In genomic region chr5:67305913-67306710, GRCh38 we compare ENCODE assay signal across 11 cellular contexts.
DNase-seq lines count a peak whose midpoint lies in the region; ATAC-seq, FAIRE-seq and TF ChIP-seq lines count a peak whose summit lies in the region.
"Had no signal": no experiment of that assay in that cellular context is flagged by ENCODE, and none has a peak within 500 bp of the region (broad histone marks: within the 10 kb centered on the region; RNA-seq: fewer than 3 reads in every experiment).

No MANE protein-coding gene starts in this region.

- FAIRE-seq in GM12878 (lab: Jason Lieb, UNC), result no peak

- H2AFZ ChIP-seq in IMR-90 (replicated peaks; ENCODE audit: low read length, poor library complexity) (peak overlapping the region; percentile 65), GM12878 (ENCODE audit: control insufficient read depth, low read depth, low read length) (no peak overlapping the region)

- RAD21 ChIA-PET in GM12878 (lab: Charles Lee; ENCODE audit: unreplicated experiment), result interaction anchor here (0.5 to 0.7 kb wide), 2 partner anchors 9 to 441 kb away, joined by 3 to 6 read pairs; no protein-coding TSS in a partner anchor

- no peaks in the 10 kb centered on the region for H3K36me3 ChIP-seq in IMR-90 (ENCODE audit: control insufficient read depth, insufficient read depth, low read length)
- no peaks in the 10 kb centered on the region for H3K36me3 ChIP-seq in GM12878 (ENCODE audit: control insufficient read depth in 2 of 2, insufficient read depth in 2 of 2, low read length in 1 of 2)
- H3K36me3 ChIP-seq in lower lobe of right lung, result no peaks in the 10 kb centered on the region
- no peaks in the 10 kb centered on the region for H3K36me3 ChIP-seq in prostate gland
- H3K36me3 ChIP-seq: ovary had no signal

- H2BK20ac ChIP-seq in IMR-90 (ENCODE audit: low read depth, low read length), result peak overlapping the region; percentile 50

- no peak overlapping the region for H3K4me3 ChIP-seq in IMR-90 (ENCODE audit: insufficient read depth, low read depth, low read length)
- no peak overlapping the region for H3K4me3 ChIP-seq in GM12878
- no peak overlapping the region for H3K4me3 ChIP-seq in lower lobe of right lung
- H3K4me3 ChIP-seq in coronary artery, result no peak overlapping the region
- no peak overlapping the region for H3K4me3 ChIP-seq in prostate gland
- H3K4me3 ChIP-seq: ovary had no signal

- SMC1A ChIA-PET in GM12878 (lab: Charles Lee; ENCODE audit: uncharacterized antibody, unreplicated experiment), result interaction anchor here (1.1 to 1.6 kb wide), 5 partner anchors 9 to 60 kb away, joined by 3 to 4 read pairs (median 4); no protein-coding TSS in a partner anchor

- 93% methylated on average over 4 of the region's 9 CpGs; no CpG with 5 or more reads in 1 of the 2 experiments for WGBS in IMR-90 (ENCODE audit: extremely low coverage in 2 of 2, insufficient read length in 1 of 2), 2 experiments
- 28% methylated on average over 9 of the region's 9 CpGs for WGBS in GM12878 (ENCODE audit: insufficient coverage, insufficient replicate concordance, low lambda C conversion rate, missing lambda C conversion rate)
- 79% methylated on average over 9 of the region's 9 CpGs for WGBS in prostate gland

- H3K4me2 ChIP-seq in IMR-90 (ENCODE audit: low read depth, low read length) (no peak overlapping the region), GM12878 (ENCODE audit: control insufficient read depth, insufficient read depth) (no peak overlapping the region)

- H3K27ac ChIP-seq in IMR-90 (ENCODE audit: insufficient read depth, low read length) (0 out of 2 replicates have a peak overlapping the region, but pooled peaks have one; percentile 2), GM12878 (ENCODE audit: control insufficient read depth, insufficient read depth) (no peak overlapping the region), lower lobe of right lung (peak overlapping the region; percentile 55), coronary artery (peak overlapping the region in 1 of 2 donors; percentile 78), prostate gland (no peak overlapping the region)
- H3K27ac ChIP-seq: ovary had no signal

- H3K9ac ChIP-seq in IMR-90 (ENCODE audit: low read depth, low read length), result no peak overlapping the region
- no peak overlapping the region for H3K9ac ChIP-seq in GM12878 (ENCODE audit: control insufficient read depth, insufficient read depth, low read length)

- H3K79me2 ChIP-seq in GM12878 (ENCODE audit: control insufficient read depth, insufficient read depth, low read length), result no peaks in the 10 kb centered on the region

- no peak overlapping the region for H3K56ac ChIP-seq in IMR-90 (ENCODE audit: extremely low read depth, insufficient read depth, low read length)

- peak overlapping the region; percentile 48; the same call in 1 of the 2 replicates for H3K23ac ChIP-seq in IMR-90 (ENCODE audit: low read depth, low read length)

- H3K4ac ChIP-seq in IMR-90 (ENCODE audit: low read depth, low read length), result peak overlapping the region; percentile 65

- TF ChIP-seq RAD21 in IMR-90 (IDR thresholded peaks at IDR 0.05; ENCODE audit: low read length) (no peak), GM12878 (IDR thresholded peaks at IDR 0.05; ENCODE audit: insufficient read depth, low read depth, low read length) (no peak)

- peak overlapping the region; percentile 69 for H2AK5ac ChIP-seq in IMR-90 (ENCODE audit: low read depth, low read length)

- H4K20me1 ChIP-seq in IMR-90 (ENCODE audit: insufficient read depth, low read length), result peaks cover 2% of the 10 kb centered on the region; the same call in 1 of the 2 replicates
- no peaks in the 10 kb centered on the region for H4K20me1 ChIP-seq in GM12878 (ENCODE audit: control insufficient read depth, insufficient read depth)

- intact Hi-C loops in IMR-90 (cut with micrococcal nuclease) (no loop called here), GM12878 (cut with micrococcal nuclease; ENCODE audit: unreplicated experiment) (no loop called here), lower lobe of right lung (cut with DNase I) (no loop called here), prostate gland (cut with DNase I) (no loop called here)

- ATAC-seq in IMR-90 (ENCODE audit: low read depth) (peak; percentile 11; the same call in 1 of the 2 replicates), GM12878 (peak; percentile 81), lower lobe of right lung (peak in 1 of 2 donors; percentile 23), HG03439 (IDR thresholded peaks at IDR 0.05; ENCODE audit: unreplicated experiment) (no peak), GM21825 (IDR thresholded peaks at IDR 0.05; ENCODE audit: unreplicated experiment) (no peak)
- ATAC-seq: activated T-cell treated with anti-CD3 and anti-CD28 coated beads, Interleukin-2, amount 50 U/mL, for 4 hours had no signal

- peak overlapping the region; percentile 4 for H3K14ac ChIP-seq in IMR-90 (replicated peaks; ENCODE audit: low read depth, low read length)

- BruUV-seq in IMR-90 (replicated peaks; lab: Mats Ljungman, UMichigan) (no TSS peak), GM12878 (replicated peaks; lab: Mats Ljungman, UMichigan) (no TSS peak)

- peak; percentile 73 for DNase-seq in A172 (ENCODE audit: low spot score)
- peak; percentile 56 for DNase-seq in IMR-90
- peak; percentile 48 for DNase-seq in GM12878 (ENCODE audit: low read depth, low spot score)
- DNase-seq in lower lobe of right lung, result no peak
- no peak for DNase-seq in coronary artery (ENCODE audit: low spot score)
- no peak for DNase-seq in prostate gland (ENCODE audit: low spot score)
- DNase-seq: activated T-cell treated with anti-CD3 and anti-CD28 coated beads, Interleukin-2, amount 50 U/mL, for 4 hours; NCI-H526; ovary had no signal

- H3K4me1 ChIP-seq in IMR-90 (ENCODE audit: control insufficient read depth, insufficient read depth, low read length) (peaks cover 22% of the 10 kb centered on the region), GM12878 (ENCODE audit: control insufficient read depth, insufficient read depth, low read length) (no peaks in the 10 kb centered on the region), lower lobe of right lung (peaks cover 53% of the 10 kb centered on the region), prostate gland (replicated peaks) (no peaks in the 10 kb centered on the region)

- POLR2A ChIA-PET in IMR-90 (lab: Charles Lee; ENCODE audit: unreplicated experiment), result interaction anchor here (0.7 kb wide), 1 partner anchor 21 kb away, joined by 3 read pairs; no protein-coding TSS in a partner anchor
- POLR2A ChIA-PET in GM12878 (lab: Charles Lee), result no interaction called here

- peak overlapping the region; percentile 47 for H2AK9ac ChIP-seq in IMR-90 (replicated peaks; ENCODE audit: low read depth, low read length, poor library complexity)

- in situ Hi-C loops in IMR-90 (cut with MboI; ENCODE audit: low sequenced_read_pairs), result no loop called here
- in situ Hi-C loops in GM12878 (cut with MboI), result no loop called here

- no peak for TF ChIP-seq CTCF in IMR-90 (conservative IDR thresholded peaks at IDR 0.05; ENCODE audit: low read depth, low read length)
- TF ChIP-seq CTCF in GM12878 (IDR thresholded peaks at IDR 0.05 in 2 of 3, conservative IDR thresholded peaks at IDR 0.05 in 1 of 3; ENCODE audit: control insufficient read depth in 2 of 3, extremely low read depth in 1 of 3, insufficient read depth in 1 of 3, low read depth in 3 of 3, low read length in 3 of 3), result no peak
- TF ChIP-seq CTCF in lower lobe of right lung (IDR thresholded peaks at IDR 0.05), result no peak
- TF ChIP-seq CTCF in coronary artery (IDR thresholded peaks at IDR 0.05), result no peak
- no peak for TF ChIP-seq CTCF in prostate gland (IDR thresholded peaks at IDR 0.05)

- peaks cover 21% of the 10 kb centered on the region for H3K9me1 ChIP-seq in IMR-90 (ENCODE audit: insufficient read depth, low read length)

- CTCF ChIA-PET in IMR-90 (lab: Yijun Ruan, JAX), result interaction anchor here (1.1 to 1.6 kb wide), 2 partner anchors 14 to 57 kb away, joined by 3 read pairs; no protein-coding TSS in a partner anchor
- CTCF ChIA-PET in GM12878 (lab: Yijun Ruan, JAX), result interaction anchor here (0.5 to 1.1 kb wide), 2 partner anchors 11 to 813 kb away, joined by 3 to 4 read pairs; no protein-coding TSS in a partner anchor

- no peak for TF ChIP-seq EP300 in GM12878 (IDR thresholded peaks at IDR 0.05; ENCODE audit: borderline replicate concordance in 1 of 2, control insufficient read depth in 1 of 2, low read depth in 2 of 2, low read length in 2 of 2)

- H2BK15ac ChIP-seq in IMR-90 (ENCODE audit: low read depth, low read length), result peak overlapping the region; percentile 18; the same call in 2 of the 3 replicates

- peak overlapping the region; percentile 89; the same call in 1 of the 2 replicates for H4K5ac ChIP-seq in IMR-90 (ENCODE audit: low read depth, low read length)

- no peaks in the 10 kb centered on the region for H3K9me3 ChIP-seq in IMR-90 (ENCODE audit: control insufficient read depth, insufficient read depth, low read length)
- H3K9me3 ChIP-seq in GM12878 (replicated peaks; ENCODE audit: control insufficient read depth, insufficient read depth, low read length), result no peaks in the 10 kb centered on the region; the same call in 2 of the 3 replicates
- no peaks in the 10 kb centered on the region for H3K9me3 ChIP-seq in lower lobe of right lung
- H3K9me3 ChIP-seq in prostate gland, result no peaks in the 10 kb centered on the region
- H3K9me3 ChIP-seq: ovary had no signal

- TF ChIP-seq POLR2A in IMR-90 (IDR thresholded peaks at IDR 0.05; ENCODE audit: low read depth, low read length) (no peak), GM12878 (IDR thresholded peaks at IDR 0.05; ENCODE audit: low read depth, low read length) (no peak), prostate gland (IDR thresholded peaks at IDR 0.05) (no peak)

- dilution Hi-C loops in IMR-90 (cut with HindIII; ENCODE audit: low sequenced_read_pairs, unreplicated experiment), result no loop called here

- H3K18ac ChIP-seq in IMR-90 (ENCODE audit: low read depth, low read length), result peak overlapping the region; percentile 93

- H2BK120ac ChIP-seq in IMR-90 (ENCODE audit: low read depth, low read length), result peak overlapping the region; percentile 66

- H3K79me1 ChIP-seq in IMR-90 (ENCODE audit: low read depth in 1 of 2, low read length in 2 of 2), result no peaks in the 10 kb centered on the region

- H4K8ac ChIP-seq in IMR-90 (ENCODE audit: low read depth in 2 of 2, low read length in 2 of 2), result peak overlapping the region; percentile 49 to 67; a peak in 3 of 4 replicates

- H3K27me3 ChIP-seq in IMR-90 (ENCODE audit: control insufficient read depth, insufficient read depth, low read length) (no peaks in the 10 kb centered on the region), GM12878 (replicated peaks in 1 of 2; ENCODE audit: control insufficient read depth in 2 of 2, insufficient read depth in 2 of 2, low read length in 1 of 2) (no peaks in the 10 kb centered on the region), lower lobe of right lung (ENCODE audit: low read depth) (no peaks in the 10 kb centered on the region), prostate gland (replicated peaks; ENCODE audit: insufficient read depth) (no peaks in the 10 kb centered on the region)
- H3K27me3 ChIP-seq: ovary had no signal

- peak overlapping the region; percentile 51 for H2BK5ac ChIP-seq in IMR-90 (ENCODE audit: low read depth, low read length, poor library complexity, severe bottlenecking)

- peak overlapping the region; percentile 62; the same call in 1 of the 2 replicates for H4K91ac ChIP-seq in IMR-90 (ENCODE audit: insufficient read depth, low read depth, low read length)

TF ChIP-seq in IMR-90, 13 proteins besides CTCF, POLR2A, EP300 and RAD21 (continues in another document):
- no peak for TF ChIP-seq SMC3 (IDR thresholded peaks at IDR 0.05; ENCODE audit: low read depth, low read length)

Comparison
In these comparisons a context has a peak if more than half of its experiments do, and no peak if none do; other contexts are left out.
1. DNase-seq: peak in A172 (single experiment), IMR-90 (single experiment) and GM12878 (single experiment); none in lower lobe of right lung (single experiment), coronary artery (single experiment) and prostate gland (single experiment).
2. ATAC-seq: peak in IMR-90 (single experiment) and GM12878 (single experiment); none in HG03439 (single experiment) and GM21825 (single experiment).
3. H3K27ac ChIP-seq: peak in IMR-90 (single experiment) and lower lobe of right lung (single experiment); none in GM12878 (single experiment) and prostate gland (0 of 2).